In genomic region chr19:45078390-45079062, GRCh38 we compare ENCODE assay signal across 8 cellular contexts. TPM values are rescaled to one million over a fixed set of nuclear protein-coding genes. Genes with fewer than 3 reads are reported as not detected.
DNase-seq lines count a peak whose midpoint lies in the region; ATAC-seq lines count a peak whose summit lies in the region.
"Had no signal": no experiment of that assay in that cellular context is flagged by ENCODE, and none has a peak within 500 bp of the region (broad histone marks: within the 10 kb centered on the region; RNA-seq: fewer than 3 reads in every experiment).

No MANE protein-coding gene starts in this region.

- peaks cover 33% of the 10 kb centered on the region for H3K4me1 Mint-ChIP-seq in activated T-helper 2 cell treated with anti-CD3 and anti-CD28 coated beads, Interferon-gamma antibody, Interleukin-2, Interleukin-4, amounts not matched to agents 10 μg/mL and 5 μg/mL and 100 μg/mL, durations not matched to agents 14 hours and 24 hours and 36 hours (ENCODE audit: low read depth)

- H3K27ac ChIP-seq in iPS-20b (ENCODE audit: low read length) (peak overlapping the region; percentile 34), substantia nigra (ENCODE audit: low read depth, low read length, poor library complexity, severe bottlenecking) (peak overlapping the region; percentile 68)

- no peaks in the 10 kb centered on the region for H3K27me3 Mint-ChIP-seq in activated T-helper 2 cell treated with anti-CD3 and anti-CD28 coated beads, Interferon-gamma antibody, Interleukin-2, Interleukin-4, amounts not matched to agents 10 μg/mL and 5 μg/mL and 100 μg/mL, durations not matched to agents 14 hours and 24 hours and 36 hours (ENCODE audit: low read depth)

- H3K9me3 ChIP-seq in iPS-20b (ENCODE audit: insufficient read depth, low read depth, low read length): no peaks in the 10 kb centered on the region

- H3K27me3 ChIP-seq in iPS-20b (ENCODE audit: insufficient read depth, low read length): peaks cover 5% of the 10 kb centered on the region; the same call in 1 of the 2 replicates

- DNase-seq in activated T-helper 2 cell treated with anti-CD3 and anti-CD28 coated beads, Interferon-gamma antibody, Interleukin-2, Interleukin-4, amounts not matched to agents 10 μg/mL and 5 μg/mL and 100 μg/mL, durations not matched to agents 14 hours and 24 hours and 36 hours (ENCODE audit: low spot score): no peak
- DNase-seq in substantia nigra (lab: John Stamatoyannopoulos, UW) (no peak), D341Med (ENCODE audit: low spot score) (no peak), mucosa of gallbladder (ENCODE audit: low spot score) (no peak)

- ATAC-seq in HG02885 (IDR thresholded peaks at IDR 0.05; ENCODE audit: poor library complexity, unreplicated experiment) (peak; percentile 0), HG02870 (IDR thresholded peaks at IDR 0.05; ENCODE audit: unreplicated experiment) (no peak)

- peak overlapping the region; percentile 72 for H3K4me3 ChIP-seq in iPS-20b (ENCODE audit: low read length)

- H3K9ac ChIP-seq in iPS-20b (ENCODE audit: low read depth, low read length): peak overlapping the region; percentile 85; the same call in 1 of the 2 replicates

- intact Hi-C loops in activated T-helper 2 cell treated with anti-CD3 and anti-CD28 coated beads, Interferon-gamma antibody, Interleukin-2, Interleukin-4, amounts not matched to agents 10 μg/mL and 5 μg/mL and 100 μg/mL, durations not matched to agents 14 hours and 24 hours and 36 hours (cut with micrococcal nuclease): loop anchor here (1.0 to 5.0 kb wide), 4 partner anchors 13 to 99 kb away; partner anchors contain the start of genes BLOC1S3, CLASRP and TRAPPC6A

- H3K4me1 ChIP-seq in iPS-20b (ENCODE audit: insufficient read depth, low read length): peaks cover 27% of the 10 kb centered on the region

- H3K36me3 ChIP-seq in iPS-20b (ENCODE audit: insufficient read depth, low read depth, low read length): peaks cover 14% of the 10 kb centered on the region

- no peak overlapping the region for H3K27ac Mint-ChIP-seq in activated T-helper 2 cell treated with anti-CD3 and anti-CD28 coated beads, Interferon-gamma antibody, Interleukin-2, Interleukin-4, amounts not matched to agents 10 μg/mL and 5 μg/mL and 100 μg/mL, durations not matched to agents 14 hours and 24 hours and 36 hours

- no peaks in the 10 kb centered on the region for H3K9me3 Mint-ChIP-seq in activated T-helper 2 cell treated with anti-CD3 and anti-CD28 coated beads, Interferon-gamma antibody, Interleukin-2, Interleukin-4, amounts not matched to agents 10 μg/mL and 5 μg/mL and 100 μg/mL, durations not matched to agents 14 hours and 24 hours and 36 hours

- peaks cover 27% of the 10 kb centered on the region for H3K36me3 Mint-ChIP-seq in activated T-helper 2 cell treated with anti-CD3 and anti-CD28 coated beads, Interferon-gamma antibody, Interleukin-2, Interleukin-4, amounts not matched to agents 10 μg/mL and 5 μg/mL and 100 μg/mL, durations not matched to agents 14 hours and 24 hours and 36 hours (ENCODE audit: low read depth)

- H3K4me3 Mint-ChIP-seq in activated T-helper 2 cell treated with anti-CD3 and anti-CD28 coated beads, Interferon-gamma antibody, Interleukin-2, Interleukin-4, amounts not matched to agents 10 μg/mL and 5 μg/mL and 100 μg/mL, durations not matched to agents 14 hours and 24 hours and 36 hours (ENCODE audit: low read depth): peak overlapping the region; percentile 64

RNA-seq across cellular contexts. Expression of gene GEMIN7, which starts 0.5 kb away (rescaled TPM):
- total RNA-seq in activated T-helper 2 cell treated with anti-CD3 and anti-CD28 coated beads, Interferon-gamma antibody, Interleukin-2, Interleukin-4, amounts not matched to agents 10 μg/mL and 5 μg/mL and 100 μg/mL, durations not matched to agents 14 hours and 24 hours and 36 hours: 44.9 and 49.4 TPM in 2 replicates
- 25.2 TPM for total RNA-seq in mucosa of gallbladder

RNA-seq across cellular contexts. Expression of gene ZNF296, which starts 2.2 kb away (rescaled TPM):
- total RNA-seq in activated T-helper 2 cell treated with anti-CD3 and anti-CD28 coated beads, Interferon-gamma antibody, Interleukin-2, Interleukin-4, amounts not matched to agents 10 μg/mL and 5 μg/mL and 100 μg/mL, durations not matched to agents 14 hours and 24 hours and 36 hours: 3.9 and 5.8 TPM in 2 replicates
- total RNA-seq in mucosa of gallbladder: 2.3 TPM
- total RNA-seq: HT1080 had no signal

RNA-seq across cellular contexts. Expression of gene PPP1R37, which starts 14.5 kb away (rescaled TPM):
- 15.7 and 18.4 TPM in 2 replicates for total RNA-seq in activated T-helper 2 cell treated with anti-CD3 and anti-CD28 coated beads, Interferon-gamma antibody, Interleukin-2, Interleukin-4, amounts not matched to agents 10 μg/mL and 5 μg/mL and 100 μg/mL, durations not matched to agents 14 hours and 24 hours and 36 hours
- total RNA-seq in mucosa of gallbladder: 83.4 TPM

RNA-seq across cellular contexts. Expression of gene CLASRP, which starts 39.7 kb away (rescaled TPM):
- 102 and 105 TPM in 2 replicates for total RNA-seq in activated T-helper 2 cell treated with anti-CD3 and anti-CD28 coated beads, Interferon-gamma antibody, Interleukin-2, Interleukin-4, amounts not matched to agents 10 μg/mL and 5 μg/mL and 100 μg/mL, durations not matched to agents 14 hours and 24 hours and 36 hours
- total RNA-seq in mucosa of gallbladder: 101 TPM
